In the genomic region with DNA sequence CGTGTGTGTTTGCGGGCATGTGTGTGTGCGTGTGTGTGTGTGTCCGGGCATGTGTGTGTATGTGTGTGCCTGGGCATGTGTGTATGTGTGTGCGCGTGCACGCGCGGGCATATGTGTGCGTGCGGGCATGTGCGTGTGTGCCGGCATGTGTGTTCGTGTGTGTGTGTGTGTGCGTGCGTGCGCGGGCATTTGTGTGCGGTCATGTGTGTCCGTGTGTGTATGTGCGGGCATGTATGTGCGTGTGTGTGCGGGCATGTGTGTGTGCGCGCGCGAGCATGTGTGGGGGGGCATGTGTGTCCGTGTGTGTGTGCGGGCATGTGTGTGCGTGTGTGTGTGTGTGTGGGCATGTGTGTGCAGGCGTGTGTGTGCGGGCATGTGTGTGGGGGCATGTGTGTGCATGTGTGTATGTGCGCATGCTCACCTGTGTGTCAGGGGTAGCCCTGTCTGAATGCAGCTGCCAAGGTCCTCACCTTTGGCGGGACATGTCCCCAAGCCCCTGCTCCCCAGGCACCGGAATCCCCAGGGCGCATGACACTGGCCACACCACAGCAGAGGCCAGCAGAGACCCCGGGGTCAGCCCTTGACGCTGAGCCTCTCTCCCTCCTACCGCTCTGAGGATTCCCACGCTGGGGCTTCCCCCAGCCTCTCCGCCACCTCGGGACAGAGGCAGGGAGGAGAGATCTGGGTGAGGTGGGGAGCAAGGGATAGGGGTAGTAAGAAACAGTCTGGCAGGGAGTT, we compare ENCODE assay signal across 1 cellular context.
TF ChIP-seq lines count a peak whose summit lies in the region.

No MANE protein-coding gene starts in this region.

TF ChIP-seq in HepG2, 621 proteins besides CTCF, POLR2A, EP300 and RAD21:
- TF ChIP-seq SIX1 (CRISPR knock-in tag; IDR thresholded peaks at IDR 0.05; ENCODE audit: borderline replicate concordance) (no peak), RNF2 (conservative IDR thresholded peaks at IDR 0.05; ENCODE audit: low read depth) (no peak), CBX2 (IDR thresholded peaks at IDR 0.05; ENCODE audit: low read depth, low read length) (no peak), CBX2 (CRISPR knock-in tag; IDR thresholded peaks at IDR 0.05; ENCODE audit: low read depth) (no peak), MBNL3 (CRISPR knock-in tag; conservative IDR thresholded peaks at IDR 0.05) (no peak), ZNF850 (CRISPR knock-in tag; conservative IDR thresholded peaks at IDR 0.05) (no peak), HMG20A (CRISPR knock-in tag; IDR thresholded peaks at IDR 0.05; ENCODE audit: borderline replicate concordance) (no peak), ZNF253 (CRISPR knock-in tag; IDR thresholded peaks at IDR 0.05; ENCODE audit: borderline replicate concordance) (no peak), DNMT1 (CRISPR knock-in tag; IDR thresholded peaks at IDR 0.05) (0 out of 2 replicates have a peak, but pooled peaks have one; percentile 40), CC2D1A (CRISPR knock-in tag; IDR thresholded peaks at IDR 0.05) (no peak), IKZF1 (IDR thresholded peaks at IDR 0.05) (0 out of 2 replicates have a peak, but pooled peaks have one; percentile 37), ZNF292 (CRISPR knock-in tag; IDR thresholded peaks at IDR 0.05; ENCODE audit: borderline replicate concordance, low read depth) (0 out of 2 replicates have a peak, but pooled peaks have one; percentile 17)
- TF ChIP-seq, protein P1, sequence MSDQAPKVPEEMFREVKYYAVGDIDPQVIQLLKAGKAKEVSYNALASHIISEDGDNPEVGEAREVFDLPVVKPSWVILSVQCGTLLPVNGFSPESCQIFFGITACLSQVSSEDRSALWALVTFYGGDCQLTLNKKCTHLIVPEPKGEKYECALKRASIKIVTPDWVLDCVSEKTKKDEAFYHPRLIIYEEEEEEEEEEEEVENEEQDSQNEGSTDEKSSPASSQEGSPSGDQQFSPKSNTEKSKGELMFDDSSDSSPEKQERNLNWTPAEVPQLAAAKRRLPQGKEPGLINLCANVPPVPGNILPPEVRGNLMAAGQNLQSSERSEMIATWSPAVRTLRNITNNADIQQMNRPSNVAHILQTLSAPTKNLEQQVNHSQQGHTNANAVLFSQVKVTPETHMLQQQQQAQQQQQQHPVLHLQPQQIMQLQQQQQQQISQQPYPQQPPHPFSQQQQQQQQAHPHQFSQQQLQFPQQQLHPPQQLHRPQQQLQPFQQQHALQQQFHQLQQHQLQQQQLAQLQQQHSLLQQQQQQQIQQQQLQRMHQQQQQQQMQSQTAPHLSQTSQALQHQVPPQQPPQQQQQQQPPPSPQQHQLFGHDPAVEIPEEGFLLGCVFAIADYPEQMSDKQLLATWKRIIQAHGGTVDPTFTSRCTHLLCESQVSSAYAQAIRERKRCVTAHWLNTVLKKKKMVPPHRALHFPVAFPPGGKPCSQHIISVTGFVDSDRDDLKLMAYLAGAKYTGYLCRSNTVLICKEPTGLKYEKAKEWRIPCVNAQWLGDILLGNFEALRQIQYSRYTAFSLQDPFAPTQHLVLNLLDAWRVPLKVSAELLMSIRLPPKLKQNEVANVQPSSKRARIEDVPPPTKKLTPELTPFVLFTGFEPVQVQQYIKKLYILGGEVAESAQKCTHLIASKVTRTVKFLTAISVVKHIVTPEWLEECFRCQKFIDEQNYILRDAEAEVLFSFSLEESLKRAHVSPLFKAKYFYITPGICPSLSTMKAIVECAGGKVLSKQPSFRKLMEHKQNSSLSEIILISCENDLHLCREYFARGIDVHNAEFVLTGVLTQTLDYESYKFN (CRISPR knock-in tag; conservative IDR thresholded peaks at IDR 0.05): no peak
- TF ChIP-seq, protein P2, sequence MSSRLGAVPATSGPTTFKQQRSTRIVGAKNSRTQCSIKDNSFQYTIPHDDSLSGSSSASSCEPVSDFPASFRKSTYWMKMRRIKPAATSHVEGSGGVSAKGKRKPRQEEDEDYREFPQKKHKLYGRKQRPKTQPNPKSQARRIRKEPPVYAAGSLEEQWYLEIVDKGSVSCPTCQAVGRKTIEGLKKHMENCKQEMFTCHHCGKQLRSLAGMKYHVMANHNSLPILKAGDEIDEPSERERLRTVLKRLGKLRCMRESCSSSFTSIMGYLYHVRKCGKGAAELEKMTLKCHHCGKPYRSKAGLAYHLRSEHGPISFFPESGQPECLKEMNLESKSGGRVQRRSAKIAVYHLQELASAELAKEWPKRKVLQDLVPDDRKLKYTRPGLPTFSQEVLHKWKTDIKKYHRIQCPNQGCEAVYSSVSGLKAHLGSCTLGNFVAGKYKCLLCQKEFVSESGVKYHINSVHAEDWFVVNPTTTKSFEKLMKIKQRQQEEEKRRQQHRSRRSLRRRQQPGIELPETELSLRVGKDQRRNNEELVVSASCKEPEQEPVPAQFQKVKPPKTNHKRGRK (CRISPR knock-in tag; IDR thresholded peaks at IDR 0.05): no peak
- TF ChIP-seq, protein P3, sequence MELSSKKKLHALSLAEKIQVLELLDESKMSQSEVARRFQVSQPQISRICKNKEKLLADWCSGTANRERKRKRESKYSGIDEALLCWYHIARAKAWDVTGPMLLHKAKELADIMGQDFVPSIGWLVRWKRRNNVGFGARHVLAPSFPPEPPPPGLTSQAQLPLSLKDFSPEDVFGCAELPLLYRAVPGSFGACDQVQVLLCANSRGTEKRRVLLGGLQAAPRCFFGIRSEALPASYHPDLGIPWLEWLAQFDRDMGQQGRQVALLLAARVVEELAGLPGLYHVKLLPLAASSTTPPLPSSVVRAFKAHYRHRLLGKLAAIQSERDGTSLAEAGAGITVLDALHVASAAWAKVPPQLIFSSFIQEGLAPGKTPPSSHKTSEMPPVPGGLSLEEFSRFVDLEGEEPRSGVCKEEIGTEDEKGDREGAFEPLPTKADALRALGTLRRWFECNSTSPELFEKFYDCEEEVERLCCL (CRISPR knock-in tag; IDR thresholded peaks at IDR 0.05; ENCODE audit: borderline replicate concordance): no peak
- TF ChIP-seq, protein P4, sequence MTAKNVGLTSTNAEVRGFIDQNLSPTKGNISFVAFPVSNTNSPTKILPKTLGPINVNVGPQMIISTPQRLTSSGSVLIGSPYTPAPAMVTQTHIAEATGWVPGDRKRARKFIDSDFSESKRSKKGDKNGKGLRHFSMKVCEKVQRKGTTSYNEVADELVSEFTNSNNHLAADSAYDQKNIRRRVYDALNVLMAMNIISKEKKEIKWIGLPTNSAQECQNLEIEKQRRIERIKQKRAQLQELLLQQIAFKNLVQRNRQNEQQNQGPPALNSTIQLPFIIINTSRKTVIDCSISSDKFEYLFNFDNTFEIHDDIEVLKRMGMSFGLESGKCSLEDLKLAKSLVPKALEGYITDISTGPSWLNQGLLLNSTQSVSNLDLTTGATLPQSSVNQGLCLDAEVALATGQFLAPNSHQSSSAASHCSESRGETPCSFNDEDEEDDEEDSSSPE (CRISPR knock-in tag; IDR thresholded peaks at IDR 0.05): no peak
- TF ChIP-seq, protein P5, sequence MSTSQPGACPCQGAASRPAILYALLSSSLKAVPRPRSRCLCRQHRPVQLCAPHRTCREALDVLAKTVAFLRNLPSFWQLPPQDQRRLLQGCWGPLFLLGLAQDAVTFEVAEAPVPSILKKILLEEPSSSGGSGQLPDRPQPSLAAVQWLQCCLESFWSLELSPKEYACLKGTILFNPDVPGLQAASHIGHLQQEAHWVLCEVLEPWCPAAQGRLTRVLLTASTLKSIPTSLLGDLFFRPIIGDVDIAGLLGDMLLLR (CRISPR knock-in tag; IDR thresholded peaks at IDR 0.05): no peak
- TF ChIP-seq, protein P6, sequence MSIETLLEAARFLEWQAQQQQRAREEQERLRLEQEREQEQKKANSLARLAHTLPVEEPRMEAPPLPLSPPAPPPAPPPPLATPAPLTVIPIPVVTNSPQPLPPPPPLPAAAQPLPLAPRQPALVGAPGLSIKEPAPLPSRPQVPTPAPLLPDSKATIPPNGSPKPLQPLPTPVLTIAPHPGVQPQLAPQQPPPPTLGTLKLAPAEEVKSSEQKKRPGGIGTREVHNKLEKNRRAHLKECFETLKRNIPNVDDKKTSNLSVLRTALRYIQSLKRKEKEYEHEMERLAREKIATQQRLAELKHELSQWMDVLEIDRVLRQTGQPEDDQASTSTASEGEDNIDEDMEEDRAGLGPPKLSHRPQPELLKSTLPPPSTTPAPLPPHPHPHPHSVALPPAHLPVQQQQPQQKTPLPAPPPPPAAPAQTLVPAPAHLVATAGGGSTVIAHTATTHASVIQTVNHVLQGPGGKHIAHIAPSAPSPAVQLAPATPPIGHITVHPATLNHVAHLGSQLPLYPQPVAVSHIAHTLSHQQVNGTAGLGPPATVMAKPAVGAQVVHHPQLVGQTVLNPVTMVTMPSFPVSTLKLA (IDR thresholded peaks at IDR 0.05): peak; percentile 86
- TF ChIP-seq, protein P7, sequence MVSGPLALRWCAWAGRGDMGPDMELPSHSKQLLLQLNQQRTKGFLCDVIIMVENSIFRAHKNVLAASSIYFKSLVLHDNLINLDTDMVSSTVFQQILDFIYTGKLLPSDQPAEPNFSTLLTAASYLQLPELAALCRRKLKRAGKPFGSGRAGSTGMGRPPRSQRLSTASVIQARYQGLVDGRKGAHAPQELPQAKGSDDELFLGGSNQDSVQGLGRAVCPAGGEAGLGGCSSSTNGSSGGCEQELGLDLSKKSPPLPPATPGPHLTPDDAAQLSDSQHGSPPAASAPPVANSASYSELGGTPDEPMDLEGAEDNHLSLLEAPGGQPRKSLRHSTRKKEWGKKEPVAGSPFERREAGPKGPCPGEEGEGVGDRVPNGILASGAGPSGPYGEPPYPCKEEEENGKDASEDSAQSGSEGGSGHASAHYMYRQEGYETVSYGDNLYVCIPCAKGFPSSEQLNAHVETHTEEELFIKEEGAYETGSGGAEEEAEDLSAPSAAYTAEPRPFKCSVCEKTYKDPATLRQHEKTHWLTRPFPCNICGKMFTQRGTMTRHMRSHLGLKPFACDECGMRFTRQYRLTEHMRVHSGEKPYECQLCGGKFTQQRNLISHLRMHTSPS (CRISPR knock-in tag; IDR thresholded peaks at IDR 0.05; ENCODE audit: low read depth): no peak
